In genomic region chr1:3501856-3502665, GRCh38 we compare ENCODE assay signal across 10 cellular contexts. TPM values are rescaled to one million over a fixed set of nuclear protein-coding genes. Genes with fewer than 3 reads are reported as not detected.
DNase-seq lines count a peak whose midpoint lies in the region; ATAC-seq and TF ChIP-seq lines count a peak whose summit lies in the region.
"Had no signal": no experiment of that assay in that cellular context is flagged by ENCODE, and none has a peak within 500 bp of the region (broad histone marks: within the 10 kb centered on the region; RNA-seq: fewer than 3 reads in every experiment).

No MANE protein-coding gene starts in this region.

- H3K27me3 ChIP-seq in sigmoid colon, result no peaks in the 10 kb centered on the region

- H3K4me3 ChIP-seq in sigmoid colon, result no peak overlapping the region

- TF ChIP-seq EP300 in sigmoid colon (IDR thresholded peaks at IDR 0.05), result no peak

- no peak overlapping the region for H3K27ac ChIP-seq in sigmoid colon

- no peak for TF ChIP-seq POLR2A in sigmoid colon (IDR thresholded peaks at IDR 0.05)

- H3K36me3 ChIP-seq in sigmoid colon, result no peaks in the 10 kb centered on the region

- no peaks in the 10 kb centered on the region for H3K36me3 Mint-ChIP-seq in activated CD8-positive, alpha-beta T cell treated with anti-CD3 and anti-CD28 coated beads, Interleukin-2, amount 10 ng/mL, durations not matched to agents 7 days and 5 days (ENCODE audit: low read depth)

- peak; percentile 9 for DNase-seq in stimulated activated CD4-positive, alpha-beta T cell treated with anti-CD3 and anti-CD28 coated beads, Interleukin-12 subunit alpha, Interleukin-12 subunit beta, amount 100 ng/mL, for 4 hours
- DNase-seq in stimulated activated CD4-positive, alpha-beta T cell treated with anti-CD3 and anti-CD28 coated beads, Interleukin-2, amount 100 ng/mL, for 48 hours, result no peak
- DNase-seq in activated CD8-positive, alpha-beta T cell treated with anti-CD3 and anti-CD28 coated beads, Interleukin-2, amount 10 ng/mL, durations not matched to agents 7 days and 5 days, result peak; percentile 33
- DNase-seq in left cardiac atrium, result peak; percentile 70
- peak; percentile 84 for DNase-seq in sigmoid colon
- DNase-seq in DMS153 treated with DMSO at 0.1 percent for 48 hours (lab: John Stamatoyannopoulos, UW; ENCODE audit: unreplicated experiment), result no peak
- DNase-seq in cerebellar cortex (ENCODE audit: low spot score), result no peak
- DNase-seq in NCI-H187 treated with DMSO at 0.1 percent for 48 hours (lab: John Stamatoyannopoulos, UW), result no peak
- DNase-seq: activated B cell treated with CpG ODN at 0.5 μM for 24 hours had no signal

- ATAC-seq in activated CD8-positive, alpha-beta T cell treated with anti-CD3 and anti-CD28 coated beads, Interleukin-2, amount 10 ng/mL, durations not matched to agents 7 days and 5 days, result no peak
- ATAC-seq in left cardiac atrium, result peak; percentile 69 to 82

- intact Hi-C loops in left cardiac atrium (cut with DNase I), result no loop called here
- intact Hi-C loops in sigmoid colon (cut with DNase I), result no loop called here

- H3K4me1 Mint-ChIP-seq in activated CD8-positive, alpha-beta T cell treated with anti-CD3 and anti-CD28 coated beads, Interleukin-2, amount 10 ng/mL, durations not matched to agents 7 days and 5 days (ENCODE audit: low read depth), result no peaks in the 10 kb centered on the region
- H3K4me1 Mint-ChIP-seq: activated B cell treated with CpG ODN at 0.5 μM for 24 hours had no signal

- no peak for TF ChIP-seq CTCF in sigmoid colon (IDR thresholded peaks at IDR 0.05)

- H3K4me3 Mint-ChIP-seq in activated CD8-positive, alpha-beta T cell treated with anti-CD3 and anti-CD28 coated beads, Interleukin-2, amount 10 ng/mL, durations not matched to agents 7 days and 5 days, result no peak overlapping the region
- H3K4me3 Mint-ChIP-seq: activated B cell treated with CpG ODN at 0.5 μM for 24 hours had no signal

- CTCF ChIA-PET in activated CD8-positive, alpha-beta T cell treated with anti-CD3 and anti-CD28 coated beads, Interleukin-2, amount 10 ng/mL, durations not matched to agents 7 days and 5 days (lab: Charles Lee), result no interaction called here

- POLR2A ChIA-PET in activated CD8-positive, alpha-beta T cell treated with anti-CD3 and anti-CD28 coated beads, Interleukin-2, amount 10 ng/mL, durations not matched to agents 7 days and 5 days (lab: Charles Lee), result no interaction called here

- H3K27me3 Mint-ChIP-seq in activated CD8-positive, alpha-beta T cell treated with anti-CD3 and anti-CD28 coated beads, Interleukin-2, amount 10 ng/mL, durations not matched to agents 7 days and 5 days (ENCODE audit: low read depth), result no peaks in the 10 kb centered on the region
- H3K27me3 Mint-ChIP-seq: activated B cell treated with CpG ODN at 0.5 μM for 24 hours had no signal

- H3K9me3 Mint-ChIP-seq in activated CD8-positive, alpha-beta T cell treated with anti-CD3 and anti-CD28 coated beads, Interleukin-2, amount 10 ng/mL, durations not matched to agents 7 days and 5 days (ENCODE audit: insufficient read depth), result no peaks in the 10 kb centered on the region
- H3K9me3 Mint-ChIP-seq: activated B cell treated with CpG ODN at 0.5 μM for 24 hours had no signal

- no peaks in the 10 kb centered on the region for H3K9me3 ChIP-seq in sigmoid colon

- no peaks in the 10 kb centered on the region for H3K4me1 ChIP-seq in sigmoid colon

- no peak overlapping the region for H3K27ac Mint-ChIP-seq in activated CD8-positive, alpha-beta T cell treated with anti-CD3 and anti-CD28 coated beads, Interleukin-2, amount 10 ng/mL, durations not matched to agents 7 days and 5 days
- H3K27ac Mint-ChIP-seq: activated B cell treated with CpG ODN at 0.5 μM for 24 hours had no signal

- WGBS in sigmoid colon, 2 donors, result 58 to 74% methylated on average over 26 of the region's 26 CpGs

RNA-seq across cellular contexts. Expression of gene ARHGEF16, which starts 47.6 kb away (rescaled TPM):
- not detected for total RNA-seq in activated CD8-positive, alpha-beta T cell treated with anti-CD3 and anti-CD28 coated beads, Interleukin-2, amount 10 ng/mL, durations not matched to agents 7 days and 5 days
- total RNA-seq in left cardiac atrium, result 1 to 10 TPM in 1 of 2 donors, under 1 TPM in 1; 0.68 to 2.3 TPM
- total RNA-seq in sigmoid colon, result 1 to 10 TPM in 2 of 4 donors, under 1 TPM in 2; 0.41 to 2.2 (median 0.78) TPM
- polyA plus RNA-seq in sigmoid colon, result 10 to 100 TPM; 44.4 to 51.8 (median 51.6) TPM
- total RNA-seq: activated B cell treated with CpG ODN at 0.5 μM for 24 hours, mononuclear cell had no signal

Comparison
In these comparisons a context has a peak if more than half of its experiments do, and no peak if none do; other contexts are left out.
1. DNase-seq: peak in stimulated activated CD4-positive, alpha-beta T cell treated with anti-CD3 and anti-CD28 coated beads, Interleukin-12 subunit alpha, Interleukin-12 subunit beta, amount 100 ng/mL, for 4 hours (single experiment), activated CD8-positive, alpha-beta T cell treated with anti-CD3 and anti-CD28 coated beads, Interleukin-2, amount 10 ng/mL, durations not matched to agents 7 days and 5 days (single experiment), left cardiac atrium (single experiment) and sigmoid colon (single experiment); none in stimulated activated CD4-positive, alpha-beta T cell treated with anti-CD3 and anti-CD28 coated beads, Interleukin-2, amount 100 ng/mL, for 48 hours (0 of 2), DMS153 treated with DMSO at 0.1 percent for 48 hours (single experiment), cerebellar cortex (single experiment) and NCI-H187 treated with DMSO at 0.1 percent for 48 hours (single experiment).